14 cellular contexts compared by ENCODE assay signal in genomic region chr3:54954019-54954418, GRCh38. TPM values are rescaled to one million over a fixed set of nuclear protein-coding genes. Genes with fewer than 3 reads are reported as not detected.
DNase-seq lines count a peak whose midpoint lies in the region; ATAC-seq, FAIRE-seq and TF ChIP-seq lines count a peak whose summit lies in the region.
"Had no signal": no experiment of that assay in that cellular context is flagged by ENCODE, and none has a peak within 500 bp of the region (broad histone marks: within the 10 kb centered on the region; RNA-seq: fewer than 3 reads in every experiment).

No MANE protein-coding gene starts in this region.

- POLR2A ChIA-PET in K562 (lab: Yijun Ruan, JAX) = interaction anchor here (1.2 kb wide), 1 partner anchor 11 kb away, joined by 3 read pairs; no protein-coding TSS in a partner anchor

- no peak for TF ChIP-seq POLR2A in K562 (conservative IDR thresholded peaks at IDR 0.05)

- no peak overlapping the region for H3K4me3 ChIP-seq in K562
- H3K4me3 ChIP-seq: lung had no signal

- TF ChIP-seq CTCF in K562 (IDR thresholded peaks at IDR 0.05 in 2 of 3, conservative IDR thresholded peaks at IDR 0.05 in 1 of 3; ENCODE audit: insufficient read depth in 2 of 3, low read depth in 1 of 3, low read length in 3 of 3) = no peak

- no peaks in the 10 kb centered on the region for H4K20me1 ChIP-seq in K562 (replicated peaks; ENCODE audit: control insufficient read depth, insufficient read depth, low read length)

- no peaks in the 10 kb centered on the region; a peak in 1 of 5 replicates for H3K4me1 ChIP-seq in K562 (replicated peaks in 1 of 2; ENCODE audit: control insufficient read depth in 2 of 2, insufficient read depth in 2 of 2, low read length in 2 of 2)

- 0% methylated on average over 2 of the region's 5 CpGs for WGBS in K562 (ENCODE audit: insufficient coverage, low coverage, missing lambda C conversion rate)

- BruUV-seq in K562 (replicated peaks; lab: Mats Ljungman, UMichigan) = no TSS peak

- in situ Hi-C loops in K562 (cut with MboI) = no loop called here

- H3K79me2 ChIP-seq in K562 (ENCODE audit: control insufficient read depth, insufficient read depth, low read length) = no peaks in the 10 kb centered on the region

- no peaks in the 10 kb centered on the region for H3K36me3 ChIP-seq in K562 (ENCODE audit: control insufficient read depth, insufficient read depth, low read length)

- no peak for TF ChIP-seq RAD21 in K562 (CRISPR knock-in tag; conservative IDR thresholded peaks at IDR 0.05 in 1 of 2, IDR thresholded peaks at IDR 0.05 in 1 of 2)

- TF ChIP-seq EP300 in K562 (IDR thresholded peaks at IDR 0.05; ENCODE audit: low read length) = no peak

- no peaks in the 10 kb centered on the region for H3K9me1 ChIP-seq in K562 (ENCODE audit: control insufficient read depth, insufficient read depth, low read length)

- no peak for FAIRE-seq in K562 (lab: Jason Lieb, UNC)
- FAIRE-seq: endothelial cell of umbilical vein had no signal

- H3K27ac ChIP-seq in K562 (ENCODE audit: extremely low read depth, low read depth, low read length) = no peak overlapping the region

- CTCF ChIA-PET in K562 (lab: Yijun Ruan, JAX; ENCODE audit: low intra/inter-chr PET ratio) = no interaction called here

- ATAC-seq in K562 = no peak
- ATAC-seq: sciatic nerve had no signal

- peak; percentile 93 for DNase-seq in A172 (ENCODE audit: low spot score)
- peak; percentile 75 for DNase-seq in HS-5 (ENCODE audit: low read depth)
- no peak for DNase-seq in K562 (ENCODE audit: extremely low read depth in 1 of 4, low spot score in 3 of 4)
- DNase-seq in islet precursor cell = peak; percentile 98
- no peak for DNase-seq in activated CD4-positive, alpha-beta T cell treated with anti-CD3 and anti-CD28 coated beads for 48 hours
- DNase-seq in retina = no peak
- no peak for DNase-seq in ureter (ENCODE audit: low spot score)
- no peak for DNase-seq in activated CD4-positive, alpha-beta T cell treated with anti-CD3 and anti-CD28 coated beads, Interleukin-2, amount 50 U/mL, for 48 hours
- DNase-seq: activated CD4-positive, alpha-beta memory T cell treated with anti-CD3 and anti-CD28 coated beads for 36 hours had no signal

- H3K27me3 ChIP-seq in K562 (ENCODE audit: control insufficient read depth in 2 of 2, insufficient read depth in 2 of 2, low read length in 2 of 2) = no peaks in the 10 kb centered on the region

- no peak overlapping the region for H3K9ac ChIP-seq in K562 (ENCODE audit: insufficient read depth in 1 of 2, low read depth in 2 of 2, low read length in 2 of 2)

- intact Hi-C loops in K562 (cut with micrococcal nuclease) = loop anchor here (5.0 kb wide), 1 partner anchor 228 kb away; no protein-coding TSS in a partner anchor

- H3K9me3 ChIP-seq in K562 (replicated peaks; ENCODE audit: control insufficient read depth, insufficient read depth, low read depth, low read length) = no peaks in the 10 kb centered on the region

- no peak overlapping the region for H3K4me2 ChIP-seq in K562 (ENCODE audit: insufficient read depth, low read length)

- H2AFZ ChIP-seq in K562 (ENCODE audit: low read depth, low read length) = no peak overlapping the region

TF ChIP-seq in K562, 482 proteins besides CTCF, POLR2A, EP300 and RAD21:
- TF ChIP-seq SAFB2 (IDR thresholded peaks at IDR 0.05; ENCODE audit: borderline replicate concordance, low read depth, low read length, severe bottlenecking) (no peak), ESRRA (IDR thresholded peaks at IDR 0.05; ENCODE audit: borderline replicate concordance, low read depth) (0 out of 2 replicates have a peak, but pooled peaks have one; percentile 20)

RNA-seq across cellular contexts. Expression of gene LRTM1, which starts 26.2 kb away (rescaled TPM):
- total RNA-seq in A172 (2014; rRNA removed; shearing (Covaris generic)) = not detected in 2 replicates
- not detected in 2 replicates for total RNA-seq in K562 (2011; cell fraction: chromatin; rRNA removed; ENCODE audit: low replicate concordance)
- not detected in 2 replicates for total RNA-seq in K562 (2011; cell fraction: nucleolus; rRNA removed)
- not detected in 2 replicates for total RNA-seq in K562 (2011; cell fraction: nucleoplasm; rRNA removed)
- not detected in 2 replicates for total RNA-seq in K562 (2014; rRNA removed)
- total RNA-seq in K562 (2014; rRNA removed; fragmentation: Illumina TruSeq; extraction: Trizol) = not detected in 2 replicates
- total RNA-seq in K562 (2015; rRNA removed; fragmentation: Illumina TruSeq; extraction: Trizol) = not detected in 2 replicates
- not detected in 2 replicates for total RNA-seq in K562 (2021)
- not detected in 2 replicates for polyA plus RNA-seq in K562 (2011; rRNA removed)
- not detected in 2 replicates for polyA plus RNA-seq in K562 (2011; cell fraction: cytosol; rRNA removed)
- not detected in 2 replicates for polyA plus RNA-seq in K562 (2011; cell fraction: nucleus; rRNA removed)
- not detected in 2 replicates for polyA plus RNA-seq in K562 (2012)
- not detected in 2 replicates for polyA plus RNA-seq in K562 (2014; fragmentation: Illumina TruSeq; extraction: Trizol)
- polyA plus RNA-seq in K562 (2014; fragmentation: Nextera tagmentation; extraction: Ambion mirVana) = not detected
- polyA plus RNA-seq in K562 (2014; rRNA removed) = not detected in 2 replicates
- not detected in 2 replicates for polyA minus RNA-seq in K562 (2011; rRNA and poly(A)+ RNA removed)
- not detected in 2 replicates for polyA minus RNA-seq in K562 (2011; cell fraction: cytosol; rRNA and poly(A)+ RNA removed)
- polyA minus RNA-seq in K562 (2011; cell fraction: nucleus; rRNA and poly(A)+ RNA removed) = not detected in 2 replicates
- not detected for total RNA-seq in ureter
- total RNA-seq: A673; activated CD4-positive, alpha-beta memory T cell treated with anti-CD3 and anti-CD28 coated beads for 36 hours; endothelial cell of umbilical vein; lung; sciatic nerve; SK-MEL-5 had no signal
- polyA plus RNA-seq: endothelial cell of umbilical vein, lung had no signal

Comparison
In these comparisons a context has a peak if more than half of its experiments do, and no peak if none do; other contexts are left out.
1. DNase-seq: peak in A172 (single experiment), HS-5 (single experiment) and islet precursor cell (single experiment); none in K562 (0 of 4), activated CD4-positive, alpha-beta T cell treated with anti-CD3 and anti-CD28 coated beads for 48 hours (single experiment), retina (single experiment), ureter (single experiment) and activated CD4-positive, alpha-beta T cell treated with anti-CD3 and anti-CD28 coated beads, Interleukin-2, amount 50 U/mL, for 48 hours (0 of 2).